ENCODE assay signal across 16 cellular contexts in genomic region chr5:72721844-72722243, GRCh38.
"Had no signal": no experiment of that assay in that cellular context is flagged by ENCODE, and none has a peak within 500 bp of the region (broad histone marks: within the 10 kb centered on the region; RNA-seq: fewer than 3 reads in every experiment).

No MANE protein-coding gene starts in this region.

- ATAC-seq: foreskin keratinocyte, gastroesophageal sphincter, heart right ventricle, left cardiac atrium, left lung, left ventricle myocardium superior, lower lobe of right lung, mucosa of descending colon had no signal

- H3K27ac Mint-ChIP-seq: mesothelial cell of epicardium had no signal

- DNase-seq: dermis blood vessel endothelial cell; dorsolateral prefrontal cortex; effector CD4-positive, alpha-beta T cell; effector memory CD4-positive, alpha-beta T cell; foreskin keratinocyte; head of caudate nucleus; heart right ventricle; hippocampal formation; left cardiac atrium; left lung; left ventricle myocardium superior; lower lobe of right lung; mesenchymal stem cell; mucosa of descending colon had no signal

- H3K9me3 Mint-ChIP-seq: mesothelial cell of epicardium had no signal

- H3K4me1 Mint-ChIP-seq: mesothelial cell of epicardium had no signal

- H3K4me3 Mint-ChIP-seq: mesothelial cell of epicardium had no signal

- H3K36me3 Mint-ChIP-seq: mesothelial cell of epicardium had no signal
